17 cellular contexts compared by ENCODE assay signal in genomic region chr4:173498023-173498422, GRCh38. TPM values are rescaled to one million over a fixed set of nuclear protein-coding genes. Genes with fewer than 3 reads are reported as not detected.
DNase-seq lines count a peak whose midpoint lies in the region; ATAC-seq and TF ChIP-seq lines count a peak whose summit lies in the region.
"Had no signal": no experiment of that assay in that cellular context is flagged by ENCODE, and none has a peak within 500 bp of the region (broad histone marks: within the 10 kb centered on the region; RNA-seq: fewer than 3 reads in every experiment).

No MANE protein-coding gene starts in this region.

- H3K4me1 ChIP-seq in esophagus muscularis mucosa: peaks cover 0 to 25% (median 19%) of the 10 kb centered on the region in 4 donors
- H3K4me1 ChIP-seq: HAP-1, pancreas had no signal

- ATAC-seq in GM19043 (IDR thresholded peaks at IDR 0.05; ENCODE audit: low read depth, unreplicated experiment) (peak; percentile 41), HG02588 (IDR thresholded peaks at IDR 0.05; ENCODE audit: unreplicated experiment) (peak; percentile 44), HG03354 (IDR thresholded peaks at IDR 0.05; ENCODE audit: poor library complexity, severe bottlenecking, unreplicated experiment) (peak; percentile 49)
- ATAC-seq: K562; pancreas; stimulated activated naive B cell treated with anti-CD40 and anti-IgM and Interleukin-4, amounts not matched to agents 10 μg/mL and 1 μg/mL and 100 μg/mL, for 72 hours had no signal

- TF ChIP-seq EP300 in esophagus muscularis mucosa (IDR thresholded peaks at IDR 0.05): no peak

- in situ Hi-C loops in G401 (cut with HindIII; ENCODE audit: low sequenced_read_pairs): no loop called here

- peaks cover 0 to 35% (median 0%) of the 10 kb centered on the region in 4 donors for H3K27me3 ChIP-seq in esophagus muscularis mucosa
- H3K27me3 ChIP-seq: ascending aorta, pancreas had no signal

- WGBS in esophagus muscularis mucosa: 92% methylated on average over 1 of the region's 1 CpG

- no peaks in the 10 kb centered on the region for H3K36me3 ChIP-seq in esophagus muscularis mucosa
- H3K36me3 ChIP-seq: ascending aorta, HAP-1, pancreas had no signal

- H3K27ac ChIP-seq in esophagus muscularis mucosa (replicated peaks in 1 of 4): no peak overlapping the region
- H3K27ac ChIP-seq: ascending aorta, pancreas had no signal

- peak; percentile 57 for DNase-seq in esophagus muscularis mucosa (ENCODE audit: extremely low spot score)
- DNase-seq in kidney glomerular epithelial cell (lab: John Stamatoyannopoulos, UW): no peak
- DNase-seq in G401 (ENCODE audit: low spot score): no peak
- no peak for DNase-seq in GM20000 (ENCODE audit: low spot score)
- DNase-seq: activated T-cell treated with anti-CD3 and anti-CD28 coated beads, Interleukin-2, amount 50 U/mL, for 1 hour; Caco-2; effector CD8-positive, alpha-beta T cell; NCI-H2227 treated with DMSO at 0.1 percent for 48 hours; pancreas; stimulated activated naive B cell treated with anti-CD40 and anti-IgM and Interleukin-4, amounts not matched to agents 10 μg/mL and 1 μg/mL and 100 μg/mL, for 72 hours had no signal

- intact Hi-C loops in esophagus muscularis mucosa (cut with DNase I): no loop called here

- TF ChIP-seq CTCF in esophagus muscularis mucosa (IDR thresholded peaks at IDR 0.05) (no peak), GM20000 (IDR thresholded peaks at IDR 0.05; ENCODE audit: extremely low read depth, missing control alignments) (no peak)

- no peaks in the 10 kb centered on the region for H3K9me3 ChIP-seq in esophagus muscularis mucosa
- H3K9me3 ChIP-seq: ascending aorta, Caco-2, HAP-1, pancreas had no signal

- TF ChIP-seq POLR2A in esophagus muscularis mucosa (IDR thresholded peaks at IDR 0.05; ENCODE audit: low read depth): no peak

- H3K4me3 ChIP-seq in esophagus muscularis mucosa: no peak overlapping the region
- H3K4me3 ChIP-seq: ascending aorta, HAP-1, K562, pancreas had no signal

RNA-seq across cellular contexts. Expression of gene HAND2, which starts 32.0 kb away (rescaled TPM):
- 100 to 1,000 TPM in 3 of 4 donors, 10 to 100 TPM in 1; 77.7 to 165 (median 138) TPM for total RNA-seq in esophagus muscularis mucosa
- total RNA-seq in G401 (2014; rRNA removed; shearing (Covaris generic)): 0.41 TPM in 1 of 2 replicates, not detected in the other
- total RNA-seq: Caco-2, glomerular endothelial cell had no signal

Comparison
In these comparisons a context has a peak if more than half of its experiments do, and no peak if none do; other contexts are left out.
1. RNA of gene HAND2, which starts 32.0 kb away (total RNA-seq): 77.7 to 165 TPM in esophagus muscularis mucosa; 0.41 TPM in G401; every median in the first group is over 10 times any median in the second.
2. Peak in every context shown above with its lines, with median percentiles within 50 percentile points of each other: ATAC-seq.